Comparison of ENCODE assay signal across 8 cellular contexts in genomic region chr6:133241088-133241900, GRCh38. TPM values are rescaled to one million over a fixed set of nuclear protein-coding genes. Genes with fewer than 3 reads are reported as not detected.
DNase-seq lines count a peak whose midpoint lies in the region; ATAC-seq and TF ChIP-seq lines count a peak whose summit lies in the region.

Gene EYA4 (plus strand): TSS chr6:133241357. CDS start chr6:133274781, 33,424 bp downstream.

- no peak within 1 kb of the TSS for H3K27ac ChIP-seq in colonic mucosa
- peak within 1 kb of the TSS in 1 of 2 donors; percentile 1 for H3K27ac ChIP-seq in left lung
- H3K27ac ChIP-seq in tibial artery: peak within 1 kb of the TSS; percentile 1 to 36

- DNase-seq in AG09309 (ENCODE audit: low read depth): no peak
- no peak for DNase-seq in colonic mucosa
- DNase-seq in left lung: peak in 1 of 2 donors; percentile 56
- no peak for DNase-seq in tibial artery
- no peak for DNase-seq in HFFc6
- DNase-seq in Ammon's horn (ENCODE audit: low spot score): no peak

- H3K9me3 ChIP-seq in colonic mucosa (no peaks in the 10 kb centered on the region), left lung (no peaks in the 10 kb centered on the region), tibial artery (no peaks in the 10 kb centered on the region)

- no peak within 1 kb of the TSS for H3K4me3 Mint-ChIP-seq in HFFc6

- H3K36me3 ChIP-seq in colonic mucosa (no peaks in the 10 kb centered on the region), left lung (no peaks in the 10 kb centered on the region), tibial artery (no peaks in the 10 kb centered on the region)

- H3K27me3 Mint-ChIP-seq in HFFc6 (ENCODE audit: insufficient read depth): peaks cover 21% of the 10 kb centered on the region; the same call in 1 of the 2 replicates

- H3K4me3 ChIP-seq in AG09309 (ENCODE audit: control insufficient read depth, low read depth, low read length) (peak within 1 kb of the TSS; percentile 33), colonic mucosa (peak within 1 kb of the TSS; percentile 9), left lung (peak within 1 kb of the TSS; percentile 18 to 32), tibial artery (peak within 1 kb of the TSS; percentile 48 to 65)

- H3K36me3 Mint-ChIP-seq in HFFc6 (ENCODE audit: low read depth): no peaks in the 10 kb centered on the region

- TF ChIP-seq CTCF in AG09309 (IDR thresholded peaks at IDR 0.05; ENCODE audit: control insufficient read depth, insufficient read depth, low read depth, low read length, missing control alignments): no peak
- no peak for TF ChIP-seq CTCF in colonic mucosa (IDR thresholded peaks at IDR 0.05)
- TF ChIP-seq CTCF in left lung (IDR thresholded peaks at IDR 0.05): no peak
- TF ChIP-seq CTCF in tibial artery (IDR thresholded peaks at IDR 0.05): no peak
- TF ChIP-seq CTCF in HFFc6 (IDR thresholded peaks at IDR 0.05): no peak

- no peak within 1 kb of the TSS for H3K9ac ChIP-seq in colonic mucosa (ENCODE audit: low read depth in 2 of 2, low read length in 2 of 2)

- intact Hi-C loops in colonic mucosa (cut with DNase I) (no loop called here), left lung (cut with DNase I) (no loop called here), tibial artery (cut with DNase I; ENCODE audit: low total_unique reads) (no loop called here)

- ATAC-seq in left lung: peak; percentile 57
- no peak for ATAC-seq in HG03159 (IDR thresholded peaks at IDR 0.05; ENCODE audit: unreplicated experiment)

- no peaks in the 10 kb centered on the region for H3K4me1 ChIP-seq in colonic mucosa
- peaks cover 5 to 10% of the 10 kb centered on the region in 2 donors for H3K4me1 ChIP-seq in left lung
- H3K4me1 ChIP-seq in tibial artery: peaks cover 0 to 34% (median 21%) of the 10 kb centered on the region in 4 donors

- no peak for TF ChIP-seq RAD21 in Ishikawa (IDR thresholded peaks at IDR 0.05; ENCODE audit: low read depth)

- no peaks in the 10 kb centered on the region for H3K4me1 Mint-ChIP-seq in HFFc6 (ENCODE audit: low read depth)

- TF ChIP-seq EP300 in Ishikawa (IDR thresholded peaks at IDR 0.05; ENCODE audit: borderline replicate concordance): peak; percentile 9; the same call in 1 of the 2 replicates

- peaks cover 48% of the 10 kb centered on the region for H3K27me3 ChIP-seq in colonic mucosa
- H3K27me3 ChIP-seq in left lung: peaks cover 59 to 79% of the 10 kb centered on the region in 2 donors
- H3K27me3 ChIP-seq in tibial artery: peaks cover 0 to 30% of the 10 kb centered on the region in 2 donors

- H3K27ac Mint-ChIP-seq in HFFc6: no peak within 1 kb of the TSS

- peaks cover 8% of the 10 kb centered on the region for H3K9me3 Mint-ChIP-seq in HFFc6

TF ChIP-seq in Ishikawa, 13 proteins besides CTCF, POLR2A, EP300 and RAD21:
- no peak for TF ChIP-seq YY1 (IDR thresholded peaks at IDR 0.05; ENCODE audit: low read depth)
- peak; percentile 5; the same call in 1 of the 2 replicates for TF ChIP-seq TEAD4 (IDR thresholded peaks at IDR 0.05)
- TF ChIP-seq ZBTB7A (IDR thresholded peaks at IDR 0.05; ENCODE audit: low read depth): peak; percentile 19; the same call in 1 of the 2 replicates
- TF ChIP-seq USF1 (IDR thresholded peaks at IDR 0.05): no peak
- TF ChIP-seq TAF1 (IDR thresholded peaks at IDR 0.05; ENCODE audit: low read depth): peak; percentile 67
- TF ChIP-seq CREB1 (IDR thresholded peaks at IDR 0.05; ENCODE audit: low read depth): no peak
- TF ChIP-seq MAX (IDR thresholded peaks at IDR 0.05): peak; percentile 79
- no peak for TF ChIP-seq TCF12 (IDR thresholded peaks at IDR 0.05; ENCODE audit: low read depth)
- 0 out of 2 replicates have a peak, but pooled peaks have one; percentile 21 for TF ChIP-seq NFIC (IDR thresholded peaks at IDR 0.05)
- peak; percentile 7; the same call in 1 of the 2 replicates for TF ChIP-seq EGR1 (IDR thresholded peaks at IDR 0.05)
- TF ChIP-seq CEBPB (IDR thresholded peaks at IDR 0.05): no peak
- TF ChIP-seq FOXM1 (IDR thresholded peaks at IDR 0.05; ENCODE audit: borderline replicate concordance, low read depth): no peak
- TF ChIP-seq REST (IDR thresholded peaks at IDR 0.05; ENCODE audit: low read depth): no peak

RNA-seq across cellular contexts. Expression of gene EYA4, which starts in this region (rescaled TPM):
- total RNA-seq in colonic mucosa (under 1 TPM in 1 of 2 donors, not detected in 1; 0.05 TPM), left lung (1 to 10 TPM; 1.0 to 2.2 TPM)
- not detected for total RNA-seq in HFFc6 (2021; fragmentation: NEBNext Ultra II Directional; extraction: Animal tissue kit (Norgen Biotek cat#: 25700))
